In genomic region chr15:63211549-63211948, GRCh38 we compare ENCODE assay signal across 2 cellular contexts.
TF ChIP-seq lines count a peak whose summit lies in the region.

No MANE protein-coding gene starts in this region.

TF ChIP-seq in liver, 16 proteins besides CTCF, POLR2A, EP300 and RAD21:
- TF ChIP-seq EGR1 (IDR thresholded peaks at IDR 0.05; ENCODE audit: low read depth in 2 of 2) (no peak), FOXA2 (IDR thresholded peaks at IDR 0.05) (no peak), TAF1 (conservative IDR thresholded peaks at IDR 0.05) (no peak), RXRA (IDR thresholded peaks at IDR 0.05) (no peak), YY1 (IDR thresholded peaks at IDR 0.05) (no peak), HNF4A (conservative IDR thresholded peaks at IDR 0.05) (no peak), ZBTB33 (IDR thresholded peaks at IDR 0.05) (no peak), JUND (IDR thresholded peaks at IDR 0.05) (no peak), FOXA1 (IDR thresholded peaks at IDR 0.05) (no peak), MAX (IDR thresholded peaks at IDR 0.05) (no peak), REST (IDR thresholded peaks at IDR 0.05) (no peak), ATF3 (IDR thresholded peaks at IDR 0.05) (no peak), NR2F2 (IDR thresholded peaks at IDR 0.05) (no peak), SP1 (IDR thresholded peaks at IDR 0.05) (no peak), GABPA (IDR thresholded peaks at IDR 0.05 in 1 of 2, conservative IDR thresholded peaks at IDR 0.05 in 1 of 2) (no peak), HNF4G (IDR thresholded peaks at IDR 0.05) (no peak)

TF ChIP-seq in HepG2, 621 proteins besides CTCF, POLR2A, EP300 and RAD21:
- TF ChIP-seq ZBTB26 (CRISPR knock-in tag; IDR thresholded peaks at IDR 0.05; ENCODE audit: borderline replicate concordance) (no peak), NFIC (IDR thresholded peaks at IDR 0.05; ENCODE audit: low read length) (no peak), TRIM24 (CRISPR knock-in tag; IDR thresholded peaks at IDR 0.05) (no peak), HDAC1 (CRISPR knock-in tag; IDR thresholded peaks at IDR 0.05) (no peak), RELA (CRISPR knock-in tag; IDR thresholded peaks at IDR 0.05) (no peak), CREB3 (CRISPR knock-in tag; IDR thresholded peaks at IDR 0.05) (no peak), ZBTB38 (CRISPR knock-in tag; IDR thresholded peaks at IDR 0.05) (no peak), NFIB (CRISPR knock-in tag; IDR thresholded peaks at IDR 0.05; ENCODE audit: borderline replicate concordance) (no peak), ZNF24 (IDR thresholded peaks at IDR 0.05) (no peak), ZNF33A (CRISPR knock-in tag; IDR thresholded peaks at IDR 0.05; ENCODE audit: borderline replicate concordance) (no peak), IRX3 (CRISPR knock-in tag; IDR thresholded peaks at IDR 0.05; ENCODE audit: borderline replicate concordance, low read depth) (no peak), PRPF4 (IDR thresholded peaks at IDR 0.05; ENCODE audit: low read depth, low read length, poor library complexity, severe bottlenecking) (no peak), ZNF230 (CRISPR knock-in tag; IDR thresholded peaks at IDR 0.05) (no peak), ZNF503 (CRISPR knock-in tag; IDR thresholded peaks at IDR 0.05) (no peak), TCF12 (IDR thresholded peaks at IDR 0.05) (no peak), TCF12 (CRISPR knock-in tag; IDR thresholded peaks at IDR 0.05) (no peak), PHB2 (IDR thresholded peaks at IDR 0.05; ENCODE audit: partially characterized antibody) (no peak), NCOR1 (IDR thresholded peaks at IDR 0.05; ENCODE audit: borderline replicate concordance, low read length) (no peak), MED8 (CRISPR knock-in tag; IDR thresholded peaks at IDR 0.05; ENCODE audit: insufficient replicate concordance) (no peak), CCAR2 (optimal IDR thresholded peaks at IDR 0.05; ENCODE audit: low read depth, low read length) (no peak)
